Comparison of ENCODE assay signal across 1 cellular context in genomic region chr9:138175354-138175753, GRCh38.
DNase-seq lines count a peak whose midpoint lies in the region; ATAC-seq lines count a peak whose summit lies in the region.
"Not testable (repeated sequence)": the region's sequence is repeated elsewhere in the genome, so short reads cannot be mapped to it uniquely, and the experiment has no call there.

No MANE protein-coding gene starts in this region.

- H3K27ac Mint-ChIP-seq in stimulated activated naive CD8-positive, alpha-beta T cell treated with anti-CD3 and anti-CD28 coated beads, Interleukin-15, amount 100 ng/mL, for 72 hours: not testable (repeated sequence)

- H3K4me1 Mint-ChIP-seq in stimulated activated naive CD8-positive, alpha-beta T cell treated with anti-CD3 and anti-CD28 coated beads, Interleukin-15, amount 100 ng/mL, for 72 hours: not testable (repeated sequence)

- peak; percentile 57 for ATAC-seq in stimulated activated naive CD8-positive, alpha-beta T cell treated with anti-CD3 and anti-CD28 coated beads, Interleukin-15, amount 100 ng/mL, for 72 hours

- H3K27me3 Mint-ChIP-seq in stimulated activated naive CD8-positive, alpha-beta T cell treated with anti-CD3 and anti-CD28 coated beads, Interleukin-15, amount 100 ng/mL, for 72 hours: not testable (repeated sequence)

- H3K4me3 Mint-ChIP-seq in stimulated activated naive CD8-positive, alpha-beta T cell treated with anti-CD3 and anti-CD28 coated beads, Interleukin-15, amount 100 ng/mL, for 72 hours: not testable (repeated sequence)

- not testable (repeated sequence) for H3K9me3 Mint-ChIP-seq in stimulated activated naive CD8-positive, alpha-beta T cell treated with anti-CD3 and anti-CD28 coated beads, Interleukin-15, amount 100 ng/mL, for 72 hours

- not testable (repeated sequence) for DNase-seq in stimulated activated naive CD8-positive, alpha-beta T cell treated with anti-CD3 and anti-CD28 coated beads, Interleukin-15, amount 100 ng/mL, for 72 hours
